Comparison of ENCODE assay signal across 1 cellular context in genomic region chr9:70044450-70045307, GRCh38.
A peak's percentile ranks its signal among the peaks of the same experiment; 100 is the strongest.
TF ChIP-seq lines count a peak whose summit lies in the region.

No MANE protein-coding gene starts in this region.

TF ChIP-seq in H1, 55 proteins besides CTCF, POLR2A, EP300 and RAD21 (continued from another document):
- no peak for TF ChIP-seq CREB1 (IDR thresholded peaks at IDR 0.05)
- no peak for TF ChIP-seq CHD7 (IDR thresholded peaks at IDR 0.05; ENCODE audit: insufficient replicate concordance, low read length)
- no peak for TF ChIP-seq SUZ12 (IDR thresholded peaks at IDR 0.05; ENCODE audit: low read length)
- peak; percentile 61; the same call in 1 of the 2 replicates for TF ChIP-seq KDM1A (IDR thresholded peaks at IDR 0.05; ENCODE audit: borderline replicate concordance, low read length)
- TF ChIP-seq PHF8 (conservative IDR thresholded peaks at IDR 0.05; ENCODE audit: low read depth, low read length) = 0 out of 2 replicates have a peak, but pooled peaks have one; percentile 2
- no peak for TF ChIP-seq NANOG (IDR thresholded peaks at IDR 0.05; ENCODE audit: insufficient read depth, low read depth, low read length, poor library complexity, severe bottlenecking)
- no peak for TF ChIP-seq CHD1 (IDR thresholded peaks at IDR 0.05; ENCODE audit: low read depth, low read length)
- TF ChIP-seq JUND (IDR thresholded peaks at IDR 0.05; ENCODE audit: low read length) = peak; percentile 52
- peak; percentile 21 for TF ChIP-seq KDM4A (IDR thresholded peaks at IDR 0.05; ENCODE audit: low read depth, low read length, severe bottlenecking)
- TF ChIP-seq CTBP2 (IDR thresholded peaks at IDR 0.05; ENCODE audit: borderline replicate concordance, insufficient read depth, insufficient read length, low read length) = no peak
- TF ChIP-seq TCF12 (IDR thresholded peaks at IDR 0.05; ENCODE audit: low read depth, low read length) = no peak
- TF ChIP-seq EGR1 (IDR thresholded peaks at IDR 0.05; ENCODE audit: borderline replicate concordance, low read depth, low read length) = no peak
